8 cellular contexts compared by ENCODE assay signal in the genomic region with DNA sequence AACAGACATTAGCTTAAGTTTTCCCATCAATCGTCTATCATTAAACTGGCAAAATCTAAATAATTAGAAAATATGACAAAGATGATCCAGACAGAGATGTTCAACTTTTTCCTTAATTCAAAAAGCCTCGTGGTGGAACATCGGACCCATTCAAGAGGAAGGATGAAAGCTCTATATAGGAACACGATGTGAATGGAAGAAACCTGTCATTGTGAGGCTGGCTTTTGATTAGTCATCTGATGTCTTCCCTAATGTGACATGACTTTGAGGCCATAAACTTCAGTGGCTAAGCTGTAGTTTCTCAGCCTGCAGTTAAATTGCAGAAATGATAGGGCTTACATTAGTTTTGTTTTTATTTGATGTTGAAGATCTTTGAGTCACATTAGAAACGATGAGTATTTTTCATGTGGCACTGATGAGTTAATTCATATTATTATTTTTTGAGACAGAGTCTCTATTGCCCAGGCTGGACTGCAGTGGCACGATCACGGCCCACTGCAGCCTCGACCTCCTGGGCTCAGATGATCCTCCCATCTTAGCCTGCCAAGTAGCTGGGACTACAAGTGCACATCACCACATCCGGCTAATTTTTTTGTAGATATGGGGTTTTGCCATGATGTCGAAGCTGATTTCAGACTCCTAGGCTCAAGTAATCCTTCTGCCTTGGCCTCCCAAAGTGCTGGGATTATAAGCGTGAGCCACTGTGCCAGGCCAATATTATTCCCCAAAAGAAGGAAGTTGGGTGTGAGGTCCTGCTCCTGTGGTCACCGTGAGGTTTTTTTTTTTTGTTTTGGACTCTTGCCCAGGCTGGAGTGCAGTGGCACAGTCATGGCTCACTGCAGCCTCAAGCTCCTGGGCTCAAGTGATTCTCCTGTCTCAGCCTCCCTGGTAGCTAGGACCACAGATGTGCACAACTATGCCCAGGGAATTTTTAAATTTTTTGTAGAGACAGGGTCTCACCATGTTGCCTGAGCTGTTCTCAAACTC. TPM values are rescaled to one million over a fixed set of nuclear protein-coding genes. Genes with fewer than 3 reads are reported as not detected.
A peak's percentile ranks its signal among the peaks of the same experiment; 100 is the strongest.
DNase-seq lines count a peak whose midpoint lies in the region; ATAC-seq and TF ChIP-seq lines count a peak whose summit lies in the region.

No MANE protein-coding gene starts in this region.

- H3K4me1 Mint-ChIP-seq in activated naive CD8-positive, alpha-beta T cell (ENCODE audit: low read depth): peaks cover 59% of the 10 kb centered on the region

- H3K4me3 Mint-ChIP-seq in activated naive CD8-positive, alpha-beta T cell: peak overlapping the region; percentile 97

- peak overlapping the region; percentile 95 for H3K27ac Mint-ChIP-seq in activated naive CD8-positive, alpha-beta T cell

- H3K36me3 Mint-ChIP-seq in activated naive CD8-positive, alpha-beta T cell: peaks cover 7% of the 10 kb centered on the region

- no peak for TF ChIP-seq RAD21 in Ishikawa (IDR thresholded peaks at IDR 0.05; ENCODE audit: low read depth)

- intact Hi-C loops in upper lobe of right lung (cut with DNase I): no loop called here

- no peaks in the 10 kb centered on the region for H3K27me3 Mint-ChIP-seq in activated naive CD8-positive, alpha-beta T cell

- H3K4me1 ChIP-seq in upper lobe of right lung: peaks cover 14% of the 10 kb centered on the region

- no peaks in the 10 kb centered on the region for H3K9me3 ChIP-seq in upper lobe of right lung

- no peak for DNase-seq in BJ (ENCODE audit: low read depth)
- peak; percentile 40 for DNase-seq in left lobe of liver (ENCODE audit: low spot score)
- no peak for DNase-seq in upper lobe of right lung

- POLR2A ChIA-PET in BJ (lab: Charles Lee): interaction anchor here (0.6 to 0.9 kb wide), 3 partner anchors 150 to 263 kb away, joined by 3 read pairs; a partner anchor contains a TSS

- no peak for TF ChIP-seq EP300 in Ishikawa (IDR thresholded peaks at IDR 0.05; ENCODE audit: borderline replicate concordance)

- CTCF ChIA-PET in BJ (lab: Yijun Ruan, JAX): interaction anchor here (0.5 to 2.0 kb wide), 6 partner anchors 13 to 187 kb away, joined by 3 to 14 read pairs (median 4); no protein-coding TSS in a partner anchor

- H3K4me3 ChIP-seq in BJ (ENCODE audit: low read depth, low read length) (peak overlapping the region; percentile 61; the same call in 1 of the 2 replicates), upper lobe of right lung (peak overlapping the region; percentile 88)

- H3K27me3 ChIP-seq in BJ (ENCODE audit: control insufficient read depth, insufficient read depth, low read length) (no peaks in the 10 kb centered on the region), upper lobe of right lung (no peaks in the 10 kb centered on the region)

- TF ChIP-seq CTCF in BJ (IDR thresholded peaks at IDR 0.05; ENCODE audit: insufficient read depth, low read depth, low read length): no peak
- TF ChIP-seq CTCF in upper lobe of right lung (IDR thresholded peaks at IDR 0.05): no peak

- H3K36me3 ChIP-seq in BJ (ENCODE audit: control insufficient read depth, insufficient read depth, low read length): peaks cover 3% of the 10 kb centered on the region
- peaks cover 19% of the 10 kb centered on the region for H3K36me3 ChIP-seq in upper lobe of right lung

- no peak for ATAC-seq in left lobe of liver
- ATAC-seq in upper lobe of right lung: no peak
- no peak for ATAC-seq in GM19023 (IDR thresholded peaks at IDR 0.05; ENCODE audit: unreplicated experiment)
- no peak for ATAC-seq in HG02852 (IDR thresholded peaks at IDR 0.05; ENCODE audit: unreplicated experiment)
- ATAC-seq in GM21576 (IDR thresholded peaks at IDR 0.05; ENCODE audit: unreplicated experiment): no peak

- peak overlapping the region; percentile 98 for H3K27ac ChIP-seq in upper lobe of right lung

- H3K9me3 Mint-ChIP-seq in activated naive CD8-positive, alpha-beta T cell (ENCODE audit: low read depth): no peaks in the 10 kb centered on the region

TF ChIP-seq in Ishikawa, 13 proteins besides CTCF, POLR2A, EP300 and RAD21:
- peak; percentile 16; the same call in 1 of the 2 replicates for TF ChIP-seq NFIC (IDR thresholded peaks at IDR 0.05)
- TF ChIP-seq, protein P1, sequence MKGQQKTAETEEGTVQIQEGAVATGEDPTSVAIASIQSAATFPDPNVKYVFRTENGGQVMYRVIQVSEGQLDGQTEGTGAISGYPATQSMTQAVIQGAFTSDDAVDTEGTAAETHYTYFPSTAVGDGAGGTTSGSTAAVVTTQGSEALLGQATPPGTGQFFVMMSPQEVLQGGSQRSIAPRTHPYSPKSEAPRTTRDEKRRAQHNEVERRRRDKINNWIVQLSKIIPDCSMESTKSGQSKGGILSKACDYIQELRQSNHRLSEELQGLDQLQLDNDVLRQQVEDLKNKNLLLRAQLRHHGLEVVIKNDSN (IDR thresholded peaks at IDR 0.05): no peak
- no peak for TF ChIP-seq EGR1 (IDR thresholded peaks at IDR 0.05)

RNA-seq across cellular contexts. Expression of a gene that starts 1.3 kb away (rescaled TPM):
- polyA plus RNA-seq in BJ (2011; rRNA removed): 52.0 and 91.1 TPM in 2 replicates
- 13.3 and 19.6 TPM in 2 replicates for polyA minus RNA-seq in BJ (2011; rRNA and poly(A)+ RNA removed)
- 21.1 TPM for total RNA-seq in left lobe of liver
- total RNA-seq in upper lobe of right lung: 50.5 TPM

RNA-seq across cellular contexts. Expression of a gene that starts 41.7 kb away (rescaled TPM):
- polyA plus RNA-seq in BJ (2011; rRNA removed): 0.20 and 0.22 TPM in 2 replicates
- 0.33 TPM in 1 of 2 replicates, not detected in the other for polyA minus RNA-seq in BJ (2011; rRNA and poly(A)+ RNA removed)
- total RNA-seq in left lobe of liver (0.40 TPM), upper lobe of right lung (7.5 TPM)

RNA-seq across cellular contexts. Expression of a gene that starts 42.1 kb away (rescaled TPM):
- 3.6 and 3.9 TPM in 2 replicates for polyA plus RNA-seq in BJ (2011; rRNA removed)
- polyA minus RNA-seq in BJ (2011; rRNA and poly(A)+ RNA removed): 3.8 and 4.5 TPM in 2 replicates
- 3.4 TPM for total RNA-seq in left lobe of liver
- total RNA-seq in upper lobe of right lung: 4.8 TPM
